ENCODE assay signal across 10 cellular contexts in genomic region chr4:145887241-145887964, GRCh38. TPM values are rescaled to one million over a fixed set of nuclear protein-coding genes. Genes with fewer than 3 reads are reported as not detected.
DNase-seq lines count a peak whose midpoint lies in the region; ATAC-seq, FAIRE-seq and TF ChIP-seq lines count a peak whose summit lies in the region.
"Had no signal": no experiment of that assay in that cellular context is flagged by ENCODE, and none has a peak within 500 bp of the region (broad histone marks: within the 10 kb centered on the region; RNA-seq: fewer than 3 reads in every experiment).

No MANE protein-coding gene starts in this region.

- H3K4me1 ChIP-seq in Karpas-422 (ENCODE audit: low read length), result peaks cover 94% of the 10 kb centered on the region
- peaks cover 2% of the 10 kb centered on the region for H3K4me1 ChIP-seq in fibroblast of lung (ENCODE audit: control insufficient read depth, extremely low read depth, insufficient read depth, low read length)
- H3K4me1 ChIP-seq in neuronal stem cell (ENCODE audit: control insufficient read depth in 2 of 2, insufficient read depth in 1 of 2, low read depth in 1 of 2, low read length in 2 of 2), result peaks cover 12 to 29% of the 10 kb centered on the region in 2 donors

- no peak for ATAC-seq in HG03342 (IDR thresholded peaks at IDR 0.05; ENCODE audit: unreplicated experiment)

- H3K27ac Mint-ChIP-seq in mesothelial cell of epicardium, result no peak overlapping the region

- H3K4me1 Mint-ChIP-seq in mesothelial cell of epicardium, result peaks cover 14% of the 10 kb centered on the region

- no peak overlapping the region for H2AK5ac ChIP-seq in neuronal stem cell (ENCODE audit: low read depth, low read length)

- H3K36me3 ChIP-seq in Karpas-422 (ENCODE audit: insufficient read depth, low read length) (peaks cover 35% of the 10 kb centered on the region), fibroblast of lung (ENCODE audit: control insufficient read depth, insufficient read depth, low read length) (no peaks in the 10 kb centered on the region), neuronal stem cell (replicated peaks in 1 of 2; ENCODE audit: control insufficient read depth in 2 of 2, insufficient read depth in 2 of 2, low read length in 2 of 2) (peaks cover 6 to 79% of the 10 kb centered on the region in 2 donors)

- H3K27me3 Mint-ChIP-seq in mesothelial cell of epicardium (ENCODE audit: low read depth), result no peaks in the 10 kb centered on the region

- H3K4ac ChIP-seq in neuronal stem cell (ENCODE audit: low read length), result no peak overlapping the region

- H2BK120ac ChIP-seq in neuronal stem cell (ENCODE audit: low read depth, low read length), result no peak overlapping the region

- H4K8ac ChIP-seq in neuronal stem cell (ENCODE audit: low read depth, low read length), result no peak overlapping the region

- no peak overlapping the region for H3K14ac ChIP-seq in neuronal stem cell (ENCODE audit: low read length)

- peak; percentile 78 for DNase-seq in EH (ENCODE audit: low read depth)
- DNase-seq in Karpas-422, result peak; percentile 62
- peak; percentile 77 to 81 for DNase-seq in fibroblast of lung (ENCODE audit: low read depth in 2 of 2)
- no peak for DNase-seq in neuronal stem cell (ENCODE audit: low spot score)
- DNase-seq in mesothelial cell of epicardium (ENCODE audit: low spot score in 2 of 2, unreplicated experiment in 2 of 2), result no peak
- no peak for DNase-seq in RCC 7860 (ENCODE audit: low spot score)
- no peak for DNase-seq in urothelium cell line (ENCODE audit: low spot score)
- DNase-seq: activated naive CD4-positive, alpha-beta T cell; NK-92 treated with Interleukin-12 subunit alpha and Interleukin-12 subunit beta, amount 100 ng/mL, for 24 hours had no signal

- H3K4me2 ChIP-seq in Karpas-422 (ENCODE audit: low read depth, low read length, poor library complexity, severe bottlenecking) (peak overlapping the region; percentile 52), fibroblast of lung (ENCODE audit: extremely low read depth, insufficient read depth, low read length) (no peak overlapping the region), neuronal stem cell (ENCODE audit: insufficient read depth, low read length, poor library complexity, severe bottlenecking) (no peak overlapping the region)

- H3K9me3 ChIP-seq in Karpas-422 (ENCODE audit: low read length), result no peaks in the 10 kb centered on the region
- no peaks in the 10 kb centered on the region for H3K9me3 ChIP-seq in fibroblast of lung (ENCODE audit: control insufficient read depth, insufficient read depth, low read depth, low read length)
- H3K9me3 ChIP-seq in neuronal stem cell (replicated peaks in 1 of 2; ENCODE audit: control insufficient read depth in 2 of 2, insufficient read depth in 1 of 2, low read depth in 1 of 2, low read length in 2 of 2), result no peaks in the 10 kb centered on the region

- no peaks in the 10 kb centered on the region for H3K79me1 ChIP-seq in neuronal stem cell (ENCODE audit: low read depth, low read length)

- no peak overlapping the region for H3K23ac ChIP-seq in neuronal stem cell (ENCODE audit: low read depth, low read length, poor library complexity)

- H2BK15ac ChIP-seq in neuronal stem cell (ENCODE audit: low read length), result no peak overlapping the region

- H4K91ac ChIP-seq in neuronal stem cell (ENCODE audit: low read depth, low read length, poor library complexity), result no peak overlapping the region

- H2AFZ ChIP-seq in Karpas-422 (ENCODE audit: low read length), result no peak overlapping the region
- no peak overlapping the region for H2AFZ ChIP-seq in fibroblast of lung (ENCODE audit: low read length)
- H2AFZ ChIP-seq in neuronal stem cell (ENCODE audit: low read length), result no peak overlapping the region

- no peaks in the 10 kb centered on the region for H3K9me2 ChIP-seq in Karpas-422 (replicated peaks; ENCODE audit: insufficient read depth, low read length)

- H3K18ac ChIP-seq in neuronal stem cell (ENCODE audit: low read length), result peak overlapping the region; percentile 27

- H3K27me3 ChIP-seq in Karpas-422 (ENCODE audit: low read length), result no peaks in the 10 kb centered on the region
- no peaks in the 10 kb centered on the region for H3K27me3 ChIP-seq in fibroblast of lung (ENCODE audit: control insufficient read depth, insufficient read depth, low read length)
- no peaks in the 10 kb centered on the region for H3K27me3 ChIP-seq in neuronal stem cell (ENCODE audit: control insufficient read depth in 3 of 3, insufficient read depth in 3 of 3, low read depth in 1 of 3, low read length in 3 of 3)

- peaks cover 39% of the 10 kb centered on the region for H3K36me3 Mint-ChIP-seq in mesothelial cell of epicardium

- no peak overlapping the region for H2BK12ac ChIP-seq in neuronal stem cell (ENCODE audit: low read length)

- no peak overlapping the region for H2BK5ac ChIP-seq in neuronal stem cell (ENCODE audit: low read length)

- H3K4me3 ChIP-seq in Karpas-422 (ENCODE audit: low read length) (peak overlapping the region; percentile 2; the same call in 1 of the 2 replicates), fibroblast of lung (replicated peaks in 1 of 4; ENCODE audit: control extremely low read depth in 1 of 4, insufficient read depth in 1 of 4, low read depth in 3 of 4, low read length in 4 of 4) (no peak overlapping the region), neuronal stem cell (ENCODE audit: low read length in 2 of 2) (no peak overlapping the region)

- WGBS in neuronal stem cell (ENCODE audit: extremely low coverage in 2 of 2, insufficient read length in 2 of 2, insufficient replicate concordance in 1 of 2), 2 donors, result no CpG with 5 or more reads among the region's 10 CpGs

- no peaks in the 10 kb centered on the region for H4K20me1 ChIP-seq in Karpas-422 (ENCODE audit: insufficient read depth, low read depth, low read length)
- no peaks in the 10 kb centered on the region for H4K20me1 ChIP-seq in fibroblast of lung (ENCODE audit: control insufficient read depth, extremely low read depth, insufficient read depth, low read length)

- no peak overlapping the region for H3K4me3 Mint-ChIP-seq in mesothelial cell of epicardium

- H3K79me2 ChIP-seq in Karpas-422 (ENCODE audit: low read length), result peaks cover 98% of the 10 kb centered on the region
- H3K79me2 ChIP-seq in fibroblast of lung (ENCODE audit: control insufficient read depth, insufficient read depth, low read length), result no peaks in the 10 kb centered on the region

- H3K27ac ChIP-seq in Karpas-422 (ENCODE audit: low read length), result peak overlapping the region; percentile 76
- H3K27ac ChIP-seq in fibroblast of lung (ENCODE audit: insufficient read depth, low read length), result no peak overlapping the region
- H3K27ac ChIP-seq in neuronal stem cell (replicated peaks; ENCODE audit: low read length), result no peak overlapping the region

- no peaks in the 10 kb centered on the region for H3K9me3 Mint-ChIP-seq in mesothelial cell of epicardium

- TF ChIP-seq CTCF in fibroblast of lung (conservative IDR thresholded peaks at IDR 0.05 in 1 of 2, IDR thresholded peaks at IDR 0.05 in 1 of 2; ENCODE audit: low read depth in 1 of 2, low read length in 2 of 2), result peak in 1 of 2 donors; percentile 17
- TF ChIP-seq CTCF in mesothelial cell of epicardium (IDR thresholded peaks at IDR 0.05; ENCODE audit: unreplicated experiment), result no peak

- H3K9ac ChIP-seq in Karpas-422 (ENCODE audit: low read length), result peak overlapping the region; percentile 32
- H3K9ac ChIP-seq in fibroblast of lung (ENCODE audit: insufficient read depth, low read length), result no peak overlapping the region
- no peak overlapping the region for H3K9ac ChIP-seq in neuronal stem cell (ENCODE audit: low read depth, low read length, poor library complexity)

- no peak for FAIRE-seq in RCC 7860 (lab: Jason Lieb, UNC)
- no peak for FAIRE-seq in urothelium cell line (lab: Jason Lieb, UNC)

RNA-seq across cellular contexts. Expression of gene ZNF827, which starts 51.2 kb away (rescaled TPM):
- total RNA-seq in Karpas-422 (2014; rRNA removed; shearing (Covaris generic); ENCODE audit: low replicate concordance), result 44.6 and 70.4 TPM in 2 replicates
- 4.4 and 7.1 TPM in 2 replicates for total RNA-seq in fibroblast of lung
- 5.8 and 6.2 TPM in 2 replicates for polyA plus RNA-seq in fibroblast of lung
- 7.0 and 7.4 TPM in 2 replicates for polyA plus RNA-seq in fibroblast of lung (2012)
- polyA minus RNA-seq in fibroblast of lung (ENCODE audit: low replicate concordance), result 23.6 and 28.7 TPM in 2 replicates
- 6.5 TPM for polyA plus RNA-seq in neuronal stem cell (2013, experiment 1 of 2)
- polyA plus RNA-seq in neuronal stem cell (2013, experiment 2 of 2), result 7.5 TPM
- total RNA-seq in mesothelial cell of epicardium, result 97.8 to 116 TPM (median 100 TPM) in 3 replicates

Comparison
In these comparisons a context has a peak if more than half of its experiments do, and no peak if none do; other contexts are left out.
1. DNase-seq: peak in EH (single experiment), Karpas-422 (single experiment) and fibroblast of lung (2 of 2); none in neuronal stem cell (single experiment), mesothelial cell of epicardium (0 of 2), RCC 7860 (single experiment) and urothelium cell line (single experiment).